1 cellular context compared by ENCODE assay signal in genomic region chr10:104254493-104255243, GRCh38.
TF ChIP-seq lines count a peak whose summit lies in the region.

TSS of gene GSTO1 (plus strand) at chr10:104254892. CDS start at chr10:104254929, 37 bp downstream.

TF ChIP-seq in HepG2, 621 proteins besides CTCF, POLR2A, EP300 and RAD21 (continued from another document and continues in another):
- TF ChIP-seq, protein P1, sequence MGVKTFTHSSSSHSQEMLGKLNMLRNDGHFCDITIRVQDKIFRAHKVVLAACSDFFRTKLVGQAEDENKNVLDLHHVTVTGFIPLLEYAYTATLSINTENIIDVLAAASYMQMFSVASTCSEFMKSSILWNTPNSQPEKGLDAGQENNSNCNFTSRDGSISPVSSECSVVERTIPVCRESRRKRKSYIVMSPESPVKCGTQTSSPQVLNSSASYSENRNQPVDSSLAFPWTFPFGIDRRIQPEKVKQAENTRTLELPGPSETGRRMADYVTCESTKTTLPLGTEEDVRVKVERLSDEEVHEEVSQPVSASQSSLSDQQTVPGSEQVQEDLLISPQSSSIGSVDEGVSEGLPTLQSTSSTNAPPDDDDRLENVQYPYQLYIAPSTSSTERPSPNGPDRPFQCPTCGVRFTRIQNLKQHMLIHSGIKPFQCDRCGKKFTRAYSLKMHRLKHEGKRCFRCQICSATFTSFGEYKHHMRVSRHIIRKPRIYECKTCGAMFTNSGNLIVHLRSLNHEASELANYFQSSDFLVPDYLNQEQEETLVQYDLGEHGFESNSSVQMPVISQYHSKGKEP (CRISPR knock-in tag; IDR thresholded peaks at IDR 0.05): no peak
- no peak for TF ChIP-seq ISX (CRISPR knock-in tag; conservative IDR thresholded peaks at IDR 0.05)
- no peak for TF ChIP-seq BRD4 (CRISPR knock-in tag; IDR thresholded peaks at IDR 0.05)
- 0 out of 2 replicates have a peak, but pooled peaks have one; percentile 53 for TF ChIP-seq MXD4 (CRISPR knock-in tag; IDR thresholded peaks at IDR 0.05)
- TF ChIP-seq ZBTB38 (CRISPR knock-in tag; IDR thresholded peaks at IDR 0.05): peak; percentile 42; the same call in 1 of the 2 replicates
- no peak for TF ChIP-seq ATRX (CRISPR knock-in tag; IDR thresholded peaks at IDR 0.05; ENCODE audit: borderline replicate concordance)
- no peak for TF ChIP-seq FOXO1 (CRISPR knock-in tag; IDR thresholded peaks at IDR 0.05)
- TF ChIP-seq ZNF33B (CRISPR knock-in tag; IDR thresholded peaks at IDR 0.05): no peak
- peak; percentile 71; the same call in 1 of the 2 replicates for TF ChIP-seq ELF4 (CRISPR knock-in tag; IDR thresholded peaks at IDR 0.05; ENCODE audit: borderline replicate concordance)
- TF ChIP-seq, protein P2, sequence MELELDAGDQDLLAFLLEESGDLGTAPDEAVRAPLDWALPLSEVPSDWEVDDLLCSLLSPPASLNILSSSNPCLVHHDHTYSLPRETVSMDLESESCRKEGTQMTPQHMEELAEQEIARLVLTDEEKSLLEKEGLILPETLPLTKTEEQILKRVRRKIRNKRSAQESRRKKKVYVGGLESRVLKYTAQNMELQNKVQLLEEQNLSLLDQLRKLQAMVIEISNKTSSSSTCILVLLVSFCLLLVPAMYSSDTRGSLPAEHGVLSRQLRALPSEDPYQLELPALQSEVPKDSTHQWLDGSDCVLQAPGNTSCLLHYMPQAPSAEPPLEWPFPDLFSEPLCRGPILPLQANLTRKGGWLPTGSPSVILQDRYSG (CRISPR knock-in tag; IDR thresholded peaks at IDR 0.05): no peak
- TF ChIP-seq ZNF17 (CRISPR knock-in tag; IDR thresholded peaks at IDR 0.05): no peak; the same call in 1 of the 2 replicates
- TF ChIP-seq ZNF431 (CRISPR knock-in tag; IDR thresholded peaks at IDR 0.05; ENCODE audit: borderline replicate concordance, low read depth): peak; percentile 78; the same call in 1 of the 2 replicates
- no peak for TF ChIP-seq NCOA5 (CRISPR knock-in tag; IDR thresholded peaks at IDR 0.05)
- TF ChIP-seq IKZF4 (CRISPR knock-in tag; IDR thresholded peaks at IDR 0.05; ENCODE audit: borderline replicate concordance, low read depth, not compliant biosample characterization): peak; percentile 79
- peak; percentile 68; the same call in 1 of the 2 replicates for TF ChIP-seq ZNF230 (CRISPR knock-in tag; IDR thresholded peaks at IDR 0.05)
- peak; percentile 31; the same call in 1 of the 2 replicates for TF ChIP-seq ZSCAN31 (CRISPR knock-in tag; IDR thresholded peaks at IDR 0.05; ENCODE audit: low read depth)
- TF ChIP-seq TOPORS (CRISPR knock-in tag; IDR thresholded peaks at IDR 0.05): no peak
- TF ChIP-seq ZNF737 (CRISPR knock-in tag; IDR thresholded peaks at IDR 0.05; ENCODE audit: borderline replicate concordance): no peak
- TF ChIP-seq SIX1 (CRISPR knock-in tag; IDR thresholded peaks at IDR 0.05; ENCODE audit: borderline replicate concordance): no peak; the same call in 1 of the 2 replicates
- TF ChIP-seq NAIF1 (CRISPR knock-in tag; IDR thresholded peaks at IDR 0.05; ENCODE audit: borderline replicate concordance): 0 out of 2 replicates have a peak, but pooled peaks have one; percentile 43
- TF ChIP-seq MAFF (IDR thresholded peaks at IDR 0.05; ENCODE audit: low read depth, low read length): no peak
- TF ChIP-seq HOXA9 (CRISPR knock-in tag; IDR thresholded peaks at IDR 0.05; ENCODE audit: borderline replicate concordance): no peak
- TF ChIP-seq ZNF891 (CRISPR knock-in tag; IDR thresholded peaks at IDR 0.05): peak; percentile 91; the same call in 1 of the 2 replicates
- TF ChIP-seq YEATS4 (CRISPR knock-in tag; IDR thresholded peaks at IDR 0.05; ENCODE audit: borderline replicate concordance): peak; percentile 52; the same call in 1 of the 2 replicates
- no peak for TF ChIP-seq ZBTB2 (CRISPR knock-in tag; IDR thresholded peaks at IDR 0.05; ENCODE audit: low read depth)
- no peak for TF ChIP-seq TCF12 (IDR thresholded peaks at IDR 0.05)
- no peak for TF ChIP-seq TCF12 (CRISPR knock-in tag; IDR thresholded peaks at IDR 0.05)
- TF ChIP-seq, protein P3, sequence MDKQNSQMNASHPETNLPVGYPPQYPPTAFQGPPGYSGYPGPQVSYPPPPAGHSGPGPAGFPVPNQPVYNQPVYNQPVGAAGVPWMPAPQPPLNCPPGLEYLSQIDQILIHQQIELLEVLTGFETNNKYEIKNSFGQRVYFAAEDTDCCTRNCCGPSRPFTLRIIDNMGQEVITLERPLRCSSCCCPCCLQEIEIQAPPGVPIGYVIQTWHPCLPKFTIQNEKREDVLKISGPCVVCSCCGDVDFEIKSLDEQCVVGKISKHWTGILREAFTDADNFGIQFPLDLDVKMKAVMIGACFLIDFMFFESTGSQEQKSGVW (CRISPR knock-in tag; IDR thresholded peaks at IDR 0.05; ENCODE audit: borderline replicate concordance): no peak
- TF ChIP-seq RFXANK (CRISPR knock-in tag; IDR thresholded peaks at IDR 0.05): no peak
- TF ChIP-seq, protein P4, sequence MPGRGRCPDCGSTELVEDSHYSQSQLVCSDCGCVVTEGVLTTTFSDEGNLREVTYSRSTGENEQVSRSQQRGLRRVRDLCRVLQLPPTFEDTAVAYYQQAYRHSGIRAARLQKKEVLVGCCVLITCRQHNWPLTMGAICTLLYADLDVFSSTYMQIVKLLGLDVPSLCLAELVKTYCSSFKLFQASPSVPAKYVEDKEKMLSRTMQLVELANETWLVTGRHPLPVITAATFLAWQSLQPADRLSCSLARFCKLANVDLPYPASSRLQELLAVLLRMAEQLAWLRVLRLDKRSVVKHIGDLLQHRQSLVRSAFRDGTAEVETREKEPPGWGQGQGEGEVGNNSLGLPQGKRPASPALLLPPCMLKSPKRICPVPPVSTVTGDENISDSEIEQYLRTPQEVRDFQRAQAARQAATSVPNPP (CRISPR knock-in tag; IDR thresholded peaks at IDR 0.05): no peak
- TF ChIP-seq EEA1 (CRISPR knock-in tag; IDR thresholded peaks at IDR 0.05; ENCODE audit: borderline replicate concordance): peak; percentile 70; the same call in 1 of the 2 replicates
- TF ChIP-seq SPEN (CRISPR knock-in tag; IDR thresholded peaks at IDR 0.05; ENCODE audit: low read depth): no peak; the same call in 1 of the 2 replicates
- no peak for TF ChIP-seq SRSF4 (IDR thresholded peaks at IDR 0.05; ENCODE audit: low read depth, low read length, poor library complexity, severe bottlenecking)
- peak; percentile 18 for TF ChIP-seq TEAD3 (CRISPR knock-in tag; optimal IDR thresholded peaks at IDR 0.05; ENCODE audit: borderline replicate concordance)
- TF ChIP-seq BCL6 (CRISPR knock-in tag; IDR thresholded peaks at IDR 0.05): no peak; the same call in 1 of the 2 replicates
- peak; percentile 70; the same call in 1 of the 2 replicates for TF ChIP-seq MYC (CRISPR knock-in tag; IDR thresholded peaks at IDR 0.05; ENCODE audit: borderline replicate concordance)
- TF ChIP-seq PREB (CRISPR knock-in tag; IDR thresholded peaks at IDR 0.05): no peak
- no peak for TF ChIP-seq CC2D1A (CRISPR knock-in tag; IDR thresholded peaks at IDR 0.05)
- TF ChIP-seq, protein P5, sequence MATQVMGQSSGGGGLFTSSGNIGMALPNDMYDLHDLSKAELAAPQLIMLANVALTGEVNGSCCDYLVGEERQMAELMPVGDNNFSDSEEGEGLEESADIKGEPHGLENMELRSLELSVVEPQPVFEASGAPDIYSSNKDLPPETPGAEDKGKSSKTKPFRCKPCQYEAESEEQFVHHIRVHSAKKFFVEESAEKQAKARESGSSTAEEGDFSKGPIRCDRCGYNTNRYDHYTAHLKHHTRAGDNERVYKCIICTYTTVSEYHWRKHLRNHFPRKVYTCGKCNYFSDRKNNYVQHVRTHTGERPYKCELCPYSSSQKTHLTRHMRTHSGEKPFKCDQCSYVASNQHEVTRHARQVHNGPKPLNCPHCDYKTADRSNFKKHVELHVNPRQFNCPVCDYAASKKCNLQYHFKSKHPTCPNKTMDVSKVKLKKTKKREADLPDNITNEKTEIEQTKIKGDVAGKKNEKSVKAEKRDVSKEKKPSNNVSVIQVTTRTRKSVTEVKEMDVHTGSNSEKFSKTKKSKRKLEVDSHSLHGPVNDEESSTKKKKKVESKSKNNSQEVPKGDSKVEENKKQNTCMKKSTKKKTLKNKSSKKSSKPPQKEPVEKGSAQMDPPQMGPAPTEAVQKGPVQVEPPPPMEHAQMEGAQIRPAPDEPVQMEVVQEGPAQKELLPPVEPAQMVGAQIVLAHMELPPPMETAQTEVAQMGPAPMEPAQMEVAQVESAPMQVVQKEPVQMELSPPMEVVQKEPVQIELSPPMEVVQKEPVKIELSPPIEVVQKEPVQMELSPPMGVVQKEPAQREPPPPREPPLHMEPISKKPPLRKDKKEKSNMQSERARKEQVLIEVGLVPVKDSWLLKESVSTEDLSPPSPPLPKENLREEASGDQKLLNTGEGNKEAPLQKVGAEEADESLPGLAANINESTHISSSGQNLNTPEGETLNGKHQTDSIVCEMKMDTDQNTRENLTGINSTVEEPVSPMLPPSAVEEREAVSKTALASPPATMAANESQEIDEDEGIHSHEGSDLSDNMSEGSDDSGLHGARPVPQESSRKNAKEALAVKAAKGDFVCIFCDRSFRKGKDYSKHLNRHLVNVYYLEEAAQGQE (IDR thresholded peaks at IDR 0.05; ENCODE audit: borderline replicate concordance in 1 of 2, low read depth in 1 of 2, low read length in 2 of 2): peak in 1 of 2 experiments; percentile 6; a peak in 2 of 4 replicates
- peak; percentile 30; the same call in 1 of the 2 replicates for TF ChIP-seq ZSCAN29 (CRISPR knock-in tag; conservative IDR thresholded peaks at IDR 0.05)
- TF ChIP-seq ZNF580 (CRISPR knock-in tag; IDR thresholded peaks at IDR 0.05; ENCODE audit: borderline replicate concordance, low read depth): no peak
- TF ChIP-seq CCDC6 (CRISPR knock-in tag; IDR thresholded peaks at IDR 0.05): no peak
- peak; percentile 92; the same call in 1 of the 2 replicates for TF ChIP-seq SRY (CRISPR knock-in tag; IDR thresholded peaks at IDR 0.05)
- TF ChIP-seq ZNF678 (CRISPR knock-in tag; IDR thresholded peaks at IDR 0.05): no peak
- TF ChIP-seq PRPF4 (IDR thresholded peaks at IDR 0.05; ENCODE audit: low read depth, low read length, poor library complexity, severe bottlenecking): no peak
- TF ChIP-seq, protein P6, sequence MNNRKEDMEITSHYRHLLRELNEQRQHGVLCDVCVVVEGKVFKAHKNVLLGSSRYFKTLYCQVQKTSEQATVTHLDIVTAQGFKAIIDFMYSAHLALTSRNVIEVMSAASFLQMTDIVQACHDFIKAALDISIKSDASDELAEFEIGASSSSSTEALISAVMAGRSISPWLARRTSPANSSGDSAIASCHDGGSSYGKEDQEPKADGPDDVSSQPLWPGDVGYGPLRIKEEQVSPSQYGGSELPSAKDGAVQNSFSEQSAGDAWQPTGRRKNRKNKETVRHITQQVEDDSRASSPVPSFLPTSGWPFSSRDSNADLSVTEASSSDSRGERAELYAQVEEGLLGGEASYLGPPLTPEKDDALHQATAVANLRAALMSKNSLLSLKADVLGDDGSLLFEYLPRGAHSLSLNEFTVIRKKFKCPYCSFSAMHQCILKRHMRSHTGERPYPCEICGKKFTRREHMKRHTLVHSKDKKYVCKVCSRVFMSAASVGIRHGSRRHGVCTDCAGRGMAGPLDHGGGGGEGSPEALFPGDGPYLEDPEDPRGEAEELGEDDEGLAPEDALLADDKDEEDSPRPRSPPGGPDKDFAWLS (CRISPR knock-in tag; IDR thresholded peaks at IDR 0.05; ENCODE audit: borderline replicate concordance): no peak
- TF ChIP-seq, protein P7, sequence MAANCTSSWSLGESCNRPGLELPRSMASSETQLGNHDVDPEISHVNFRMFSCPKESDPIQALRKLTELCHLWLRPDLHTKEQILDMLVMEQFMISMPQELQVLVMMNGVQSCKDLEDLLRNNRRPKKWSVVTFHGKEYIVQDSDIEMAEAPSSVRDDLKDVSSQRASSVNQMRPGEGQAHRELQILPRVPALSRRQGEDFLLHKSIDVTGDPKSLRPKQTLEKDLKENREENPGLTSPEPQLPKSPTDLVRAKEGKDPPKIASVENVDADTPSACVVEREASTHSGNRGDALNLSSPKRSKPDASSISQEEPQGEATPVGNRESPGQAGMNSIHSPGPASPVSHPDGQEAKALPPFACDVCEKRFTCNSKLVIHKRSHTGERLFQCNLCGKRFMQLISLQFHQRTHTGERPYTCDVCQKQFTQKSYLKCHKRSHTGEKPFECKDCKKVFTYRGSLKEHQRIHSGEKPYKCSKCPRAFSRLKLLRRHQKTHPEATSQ (CRISPR knock-in tag; IDR thresholded peaks at IDR 0.05; ENCODE audit: borderline replicate concordance): no peak
- TF ChIP-seq ATF7-NPFF (CRISPR knock-in tag; IDR thresholded peaks at IDR 0.05; ENCODE audit: low read depth): peak; percentile 21; the same call in 1 of the 2 replicates
- TF ChIP-seq ZNF704 (CRISPR knock-in tag; IDR thresholded peaks at IDR 0.05; ENCODE audit: borderline replicate concordance): no peak
- TF ChIP-seq TP53 (CRISPR knock-in tag; conservative IDR thresholded peaks at IDR 0.05): no peak
